ENCODE assay signal across 15 cellular contexts in genomic region chr22:30874431-30875370, GRCh38.
DNase-seq lines count a peak whose midpoint lies in the region; ATAC-seq and TF ChIP-seq lines count a peak whose summit lies in the region.
"Had no signal": no experiment of that assay in that cellular context is flagged by ENCODE, and none has a peak within 500 bp of the region (broad histone marks: within the 10 kb centered on the region; RNA-seq: fewer than 3 reads in every experiment).

No MANE protein-coding gene starts in this region.

- H3K36me3 ChIP-seq in H7 (replicated peaks; ENCODE audit: control insufficient read depth, insufficient read depth, low read length) (no peaks in the 10 kb centered on the region; the same call in 1 of the 2 replicates), left lung (no peaks in the 10 kb centered on the region), sigmoid colon (no peaks in the 10 kb centered on the region), WERI-Rb-1 (no peaks in the 10 kb centered on the region; the same call in 1 of the 2 replicates)

- H3K9me3 ChIP-seq in left lung (no peaks in the 10 kb centered on the region), sigmoid colon (no peaks in the 10 kb centered on the region), WERI-Rb-1 (ENCODE audit: severe bottlenecking) (no peaks in the 10 kb centered on the region)

- no peak overlapping the region for H3K27ac ChIP-seq in left lung
- no peak overlapping the region for H3K27ac ChIP-seq in sigmoid colon
- H3K27ac ChIP-seq in WERI-Rb-1: no peak overlapping the region
- H3K27ac ChIP-seq: PC-9 had no signal

- TF ChIP-seq POLR2A in sigmoid colon (IDR thresholded peaks at IDR 0.05): no peak

- intact Hi-C loops in left lung (cut with DNase I) (no loop called here), sigmoid colon (cut with DNase I) (no loop called here)

- H3K4me3 ChIP-seq in H7 (ENCODE audit: insufficient read depth, low read depth, low read length): no peak overlapping the region
- H3K4me3 ChIP-seq in left lung: no peak overlapping the region
- H3K4me3 ChIP-seq in sigmoid colon: no peak overlapping the region
- no peak overlapping the region for H3K4me3 ChIP-seq in WERI-Rb-1 (ENCODE audit: low read depth, low read length)
- H3K4me3 ChIP-seq: GM23338, PC-9 had no signal

- no peak for ATAC-seq in left lung
- ATAC-seq: GM23338 had no signal

- H3K4me1 ChIP-seq in left lung (no peaks in the 10 kb centered on the region), sigmoid colon (no peaks in the 10 kb centered on the region)

- 90 to 92% methylated on average over 21 of the region's 21 CpGs for WGBS in sigmoid colon, 2 donors

- TF ChIP-seq CTCF in left lung (IDR thresholded peaks at IDR 0.05) (no peak), sigmoid colon (IDR thresholded peaks at IDR 0.05) (no peak), WERI-Rb-1 (IDR thresholded peaks at IDR 0.05; ENCODE audit: low read depth, low read length) (no peak)

- peak; percentile 18 for DNase-seq in D341Med (ENCODE audit: low spot score)
- DNase-seq in H7: peak; percentile 41
- DNase-seq in left lung: peak; percentile 23 to 47
- DNase-seq in sigmoid colon: peak; percentile 32
- DNase-seq in NCI-H1694 treated with DMSO at 0.1 percent for 48 hours (lab: John Stamatoyannopoulos, UW): no peak
- DNase-seq in NCI-H1048 (lab: John Stamatoyannopoulos, UW): no peak
- DNase-seq in WERI-Rb-1: no peak
- DNase-seq: ACHN, AML-193, KBM-7, NCI-H1092, NCI-H146, NCI-H510A treated with DMSO at 0.1 percent for 48 hours, PC-9 had no signal

- H3K27me3 ChIP-seq in H7 (ENCODE audit: control insufficient read depth, insufficient read depth, low read length) (no peaks in the 10 kb centered on the region), left lung (no peaks in the 10 kb centered on the region), sigmoid colon (no peaks in the 10 kb centered on the region), WERI-Rb-1 (ENCODE audit: insufficient read depth, low read depth, severe bottlenecking) (no peaks in the 10 kb centered on the region)

- no peak for TF ChIP-seq EP300 in sigmoid colon (IDR thresholded peaks at IDR 0.05)

Comparison
In these comparisons a context has a peak if more than half of its experiments do, and no peak if none do; other contexts are left out.
1. DNase-seq: peak in D341Med (single experiment), H7 (single experiment), left lung (2 of 2) and sigmoid colon (single experiment); none in NCI-H1694 treated with DMSO at 0.1 percent for 48 hours (single experiment), NCI-H1048 (single experiment) and WERI-Rb-1 (single experiment).